ENCODE assay signal across 8 cellular contexts in genomic region chr12:96120359-96121100, GRCh38.
DNase-seq lines count a peak whose midpoint lies in the region; ATAC-seq and TF ChIP-seq lines count a peak whose summit lies in the region.

No MANE protein-coding gene starts in this region.

- H3K36me3 ChIP-seq in IMR-90 (ENCODE audit: control insufficient read depth, insufficient read depth, low read length): no peaks in the 10 kb centered on the region
- no peaks in the 10 kb centered on the region for H3K36me3 ChIP-seq in CD8-positive, alpha-beta memory T cell (ENCODE audit: insufficient read depth, low read length)

- no peak overlapping the region for H3K27ac ChIP-seq in IMR-90 (ENCODE audit: insufficient read depth, low read length)
- H3K27ac ChIP-seq in CD8-positive, alpha-beta memory T cell (ENCODE audit: low read depth, low read length): no peak overlapping the region

- TF ChIP-seq CTCF in GM10248 (IDR thresholded peaks at IDR 0.05; ENCODE audit: control extremely low read depth, extremely low read depth, low read depth, missing control alignments): no peak
- TF ChIP-seq CTCF in IMR-90 (conservative IDR thresholded peaks at IDR 0.05; ENCODE audit: low read depth, low read length): no peak

- H3K36me3 Mint-ChIP-seq in CD8-positive, alpha-beta memory T cell: peaks cover 0 to 2% (median 0%) of the 10 kb centered on the region in 3 donors

- H3K79me1 ChIP-seq in IMR-90 (ENCODE audit: low read depth in 1 of 2, low read length in 2 of 2): no peaks in the 10 kb centered on the region

- CTCF ChIA-PET in GM10248 (lab: Yijun Ruan, JAX) (interaction anchor here (1.0 to 2.0 kb wide), 2 partner anchors 7 to 95 kb away, joined by 3 to 4 read pairs; no protein-coding TSS in a partner anchor), IMR-90 (lab: Yijun Ruan, JAX) (interaction anchor here (1.5 kb wide), 1 partner anchor 95 kb away, joined by 3 read pairs; no protein-coding TSS in a partner anchor)
- CTCF ChIA-PET in CD8-positive, alpha-beta memory T cell (lab: Charles Lee): no interaction called here

- no peak for TF ChIP-seq POLR2A in IMR-90 (IDR thresholded peaks at IDR 0.05; ENCODE audit: low read depth, low read length)

- H3K4me2 ChIP-seq in IMR-90 (ENCODE audit: low read depth, low read length): no peak overlapping the region; the same call in 1 of the 2 replicates

- in situ Hi-C loops in IMR-90 (cut with MboI; ENCODE audit: low sequenced_read_pairs): no loop called here

- no peak overlapping the region for H4K5ac ChIP-seq in IMR-90 (ENCODE audit: low read depth, low read length)

- no peak overlapping the region for H2BK15ac ChIP-seq in IMR-90 (ENCODE audit: low read depth, low read length)

- H3K4me3 ChIP-seq in IMR-90 (ENCODE audit: insufficient read depth, low read depth, low read length): no peak overlapping the region
- no peak overlapping the region for H3K4me3 ChIP-seq in CD8-positive, alpha-beta memory T cell (ENCODE audit: low read length)

- H4K91ac ChIP-seq in IMR-90 (ENCODE audit: insufficient read depth, low read depth, low read length): no peak overlapping the region

- no peak overlapping the region for H2BK120ac ChIP-seq in IMR-90 (ENCODE audit: low read depth, low read length)

- H3K9ac ChIP-seq in IMR-90 (ENCODE audit: low read depth, low read length): no peak overlapping the region

- no peaks in the 10 kb centered on the region for H4K20me1 ChIP-seq in IMR-90 (ENCODE audit: insufficient read depth, low read length)

- no peak overlapping the region for H2AK5ac ChIP-seq in IMR-90 (ENCODE audit: low read depth, low read length)

- H3K4me1 ChIP-seq in IMR-90 (ENCODE audit: control insufficient read depth, insufficient read depth, low read length): no peaks in the 10 kb centered on the region
- peaks cover 4% of the 10 kb centered on the region for H3K4me1 ChIP-seq in CD8-positive, alpha-beta memory T cell (ENCODE audit: insufficient read depth, low read length)

- no peaks in the 10 kb centered on the region for H3K9me1 ChIP-seq in IMR-90 (ENCODE audit: insufficient read depth, low read length)

- no peak overlapping the region for H3K4ac ChIP-seq in IMR-90 (ENCODE audit: low read depth, low read length)

- POLR2A ChIA-PET in GM10248 (lab: Yijun Ruan, JAX): no interaction called here
- POLR2A ChIA-PET in IMR-90 (lab: Charles Lee; ENCODE audit: unreplicated experiment): no interaction called here
- POLR2A ChIA-PET in CD8-positive, alpha-beta memory T cell (lab: Charles Lee): no interaction called here

- H4K8ac ChIP-seq in IMR-90 (ENCODE audit: low read depth in 2 of 2, low read length in 2 of 2): no peak overlapping the region

- no peak overlapping the region for H2BK5ac ChIP-seq in IMR-90 (ENCODE audit: low read depth, low read length, poor library complexity, severe bottlenecking)

- no peak overlapping the region for H3K56ac ChIP-seq in IMR-90 (ENCODE audit: extremely low read depth, insufficient read depth, low read length)

- no peaks in the 10 kb centered on the region for H3K9me3 Mint-ChIP-seq in CD8-positive, alpha-beta memory T cell

- no peak overlapping the region for H2BK20ac ChIP-seq in IMR-90 (ENCODE audit: low read depth, low read length)

- TF ChIP-seq RAD21 in IMR-90 (IDR thresholded peaks at IDR 0.05; ENCODE audit: low read length): no peak

- no peak overlapping the region for H3K14ac ChIP-seq in IMR-90 (replicated peaks; ENCODE audit: low read depth, low read length)

- peaks cover 0 to 7% (median 3%) of the 10 kb centered on the region in 3 donors for H3K4me1 Mint-ChIP-seq in CD8-positive, alpha-beta memory T cell

- no peak overlapping the region for H2AFZ ChIP-seq in IMR-90 (replicated peaks; ENCODE audit: low read length, poor library complexity)

- DNase-seq in GM10248 (ENCODE audit: extremely low spot score): peak; percentile 69
- no peak for DNase-seq in IMR-90
- DNase-seq in glomerular visceral epithelial cell (ENCODE audit: extremely low spot score): peak; percentile 36
- no peak for DNase-seq in middle frontal gyrus (ENCODE audit: extremely low spot score, low spot score)
- no peak for DNase-seq in CD8-positive, alpha-beta memory T cell
- DNase-seq in activated CD4-positive, CD25-positive, alpha-beta regulatory T cell (lab: John Stamatoyannopoulos, UW): no peak
- DNase-seq in NCI-H1048 (lab: John Stamatoyannopoulos, UW): no peak

- H3K9me3 ChIP-seq in IMR-90 (ENCODE audit: control insufficient read depth, insufficient read depth, low read length): no peaks in the 10 kb centered on the region
- H3K9me3 ChIP-seq in CD8-positive, alpha-beta memory T cell (ENCODE audit: low read length): no peaks in the 10 kb centered on the region

- WGBS in IMR-90 (ENCODE audit: extremely low coverage in 2 of 2, insufficient read length in 1 of 2), 2 experiments: 30% methylated on average over 2 of the region's 4 CpGs; no CpG with 5 or more reads in 1 of the 2 experiments

- no peaks in the 10 kb centered on the region; the same call in 1 of the 2 replicates for H3K27me3 ChIP-seq in IMR-90 (ENCODE audit: control insufficient read depth, insufficient read depth, low read length)
- no peaks in the 10 kb centered on the region for H3K27me3 ChIP-seq in CD8-positive, alpha-beta memory T cell (ENCODE audit: insufficient read depth, low read length, poor library complexity, severe bottlenecking)

- H2AK9ac ChIP-seq in IMR-90 (replicated peaks; ENCODE audit: low read depth, low read length, poor library complexity): no peak overlapping the region

- no TSS peak for BruUV-seq in IMR-90 (replicated peaks; lab: Mats Ljungman, UMichigan)

- ATAC-seq in GM21528 (IDR thresholded peaks at IDR 0.05; ENCODE audit: low FRiP score, unreplicated experiment) (peak; percentile 86), IMR-90 (ENCODE audit: low read depth) (peak; percentile 32)

- H3K27me3 Mint-ChIP-seq in CD8-positive, alpha-beta memory T cell: no peaks in the 10 kb centered on the region

- H3K27ac Mint-ChIP-seq in CD8-positive, alpha-beta memory T cell: peak overlapping the region in 1 of 8 donors; percentile 36

- dilution Hi-C loops in IMR-90 (cut with HindIII; ENCODE audit: low sequenced_read_pairs, unreplicated experiment): no loop called here

- intact Hi-C loops in IMR-90 (cut with micrococcal nuclease): no loop called here

- no peak overlapping the region for H3K18ac ChIP-seq in IMR-90 (ENCODE audit: low read depth, low read length)

- no peak overlapping the region for H3K4me3 Mint-ChIP-seq in CD8-positive, alpha-beta memory T cell

- H3K23ac ChIP-seq in IMR-90 (ENCODE audit: low read depth, low read length): no peak overlapping the region

TF ChIP-seq in IMR-90, 13 proteins besides CTCF, POLR2A, EP300 and RAD21:
- no peak for TF ChIP-seq MAFK (IDR thresholded peaks at IDR 0.05; ENCODE audit: low read depth, low read length)
- TF ChIP-seq RCOR1 (IDR thresholded peaks at IDR 0.05; ENCODE audit: insufficient replicate concordance, low read length): no peak
- TF ChIP-seq BHLHE40 (IDR thresholded peaks at IDR 0.05; ENCODE audit: low read depth, low read length): no peak
- no peak for TF ChIP-seq ELK1 (IDR thresholded peaks at IDR 0.05; ENCODE audit: borderline replicate concordance, low read depth, low read length)

Comparison
In these comparisons a context has a peak if more than half of its experiments do, and no peak if none do; other contexts are left out.
1. DNase-seq: peak in GM10248 (single experiment) and glomerular visceral epithelial cell (single experiment); none in IMR-90 (single experiment), middle frontal gyrus (single experiment), CD8-positive, alpha-beta memory T cell (0 of 5), activated CD4-positive, CD25-positive, alpha-beta regulatory T cell (0 of 4) and NCI-H1048 (single experiment).